ENCODE assay signal across 3 cellular contexts in genomic region chr4:147691820-147692219, GRCh38.
A peak's percentile ranks its signal among the peaks of the same experiment; 100 is the strongest.
TF ChIP-seq lines count a peak whose summit lies in the region.

No MANE protein-coding gene starts in this region.

TF ChIP-seq in A549, 52 proteins besides CTCF, POLR2A, EP300 and RAD21:
- no peak for TF ChIP-seq HOXB13 (CRISPR knock-in tag; IDR thresholded peaks at IDR 0.05; ENCODE audit: low read depth)
- TF ChIP-seq, protein P1, sequence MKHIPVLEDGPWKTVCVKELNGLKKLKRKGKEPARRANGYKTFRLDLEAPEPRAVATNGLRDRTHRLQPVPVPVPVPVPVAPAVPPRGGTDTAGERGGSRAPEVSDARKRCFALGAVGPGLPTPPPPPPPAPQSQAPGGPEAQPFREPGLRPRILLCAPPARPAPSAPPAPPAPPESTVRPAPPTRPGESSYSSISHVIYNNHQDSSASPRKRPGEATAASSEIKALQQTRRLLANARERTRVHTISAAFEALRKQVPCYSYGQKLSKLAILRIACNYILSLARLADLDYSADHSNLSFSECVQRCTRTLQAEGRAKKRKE (CRISPR knock-in tag; IDR thresholded peaks at IDR 0.05; ENCODE audit: low read depth) = no peak
- no peak for TF ChIP-seq POLR2AphosphoS2 (conservative IDR thresholded peaks at IDR 0.05; ENCODE audit: low read length)
- TF ChIP-seq NPAS2 (CRISPR knock-in tag; IDR thresholded peaks at IDR 0.05; ENCODE audit: borderline replicate concordance) = no peak
- TF ChIP-seq, protein P2, sequence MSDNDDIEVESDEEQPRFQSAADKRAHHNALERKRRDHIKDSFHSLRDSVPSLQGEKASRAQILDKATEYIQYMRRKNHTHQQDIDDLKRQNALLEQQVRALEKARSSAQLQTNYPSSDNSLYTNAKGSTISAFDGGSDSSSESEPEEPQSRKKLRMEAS (IDR thresholded peaks at IDR 0.05) = no peak
- no peak for TF ChIP-seq BHLHE40 (IDR thresholded peaks at IDR 0.05; ENCODE audit: low read depth, low read length)
- TF ChIP-seq MYC (IDR thresholded peaks at IDR 0.05; ENCODE audit: borderline replicate concordance, low read length) = no peak
- peak; percentile 77 for TF ChIP-seq MAFK (IDR thresholded peaks at IDR 0.05; ENCODE audit: partially characterized antibody)

TF ChIP-seq in IMR-90, 13 proteins besides CTCF, POLR2A, EP300 and RAD21:
- TF ChIP-seq CHD1 (IDR thresholded peaks at IDR 0.05; ENCODE audit: low read depth, low read length) (no peak), MAFK (IDR thresholded peaks at IDR 0.05; ENCODE audit: low read depth, low read length) (peak; percentile 80)

TF ChIP-seq in K562, 482 proteins besides CTCF, POLR2A, EP300 and RAD21:
- TF ChIP-seq, protein P3, sequence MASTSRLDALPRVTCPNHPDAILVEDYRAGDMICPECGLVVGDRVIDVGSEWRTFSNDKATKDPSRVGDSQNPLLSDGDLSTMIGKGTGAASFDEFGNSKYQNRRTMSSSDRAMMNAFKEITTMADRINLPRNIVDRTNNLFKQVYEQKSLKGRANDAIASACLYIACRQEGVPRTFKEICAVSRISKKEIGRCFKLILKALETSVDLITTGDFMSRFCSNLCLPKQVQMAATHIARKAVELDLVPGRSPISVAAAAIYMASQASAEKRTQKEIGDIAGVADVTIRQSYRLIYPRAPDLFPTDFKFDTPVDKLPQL (IDR thresholded peaks at IDR 0.05; ENCODE audit: extremely low read depth, insufficient read length) = no peak
- TF ChIP-seq C11orf30 (IDR thresholded peaks at IDR 0.05; ENCODE audit: low read depth) (peak; percentile 57), LCOR (CRISPR knock-in tag; IDR thresholded peaks at IDR 0.05) (no peak), MAFK (IDR thresholded peaks at IDR 0.05; ENCODE audit: low read length) (peak; percentile 31; the same call in 1 of the 2 replicates), MAFG (tag; conservative IDR thresholded peaks at IDR 0.05) (peak; percentile 44; the same call in 1 of the 2 replicates), ZNF316 (IDR thresholded peaks at IDR 0.05) (peak; percentile 72), MAFF (IDR thresholded peaks at IDR 0.05; ENCODE audit: low read length) (peak; percentile 48), KDM1A (IDR thresholded peaks at IDR 0.05) (no peak)
TF ChIP-seq in K562: peak in this region for 5.
